In genomic region chr7:22566176-22566575, GRCh38 we compare ENCODE assay signal across 13 cellular contexts.
DNase-seq lines count a peak whose midpoint lies in the region; ATAC-seq, FAIRE-seq and TF ChIP-seq lines count a peak whose summit lies in the region.
"Had no signal": no experiment of that assay in that cellular context is flagged by ENCODE, and none has a peak within 500 bp of the region (broad histone marks: within the 10 kb centered on the region; RNA-seq: fewer than 3 reads in every experiment).

No MANE protein-coding gene starts in this region.

- intact Hi-C loops in pancreas (cut with DNase I) (no loop called here), psoas muscle (cut with DNase I) (no loop called here), transverse colon (cut with DNase I; ENCODE audit: low total_unique reads) (no loop called here)

- TF ChIP-seq CTCF in pancreas (IDR thresholded peaks at IDR 0.05) (no peak), psoas muscle (IDR thresholded peaks at IDR 0.05) (no peak), transverse colon (IDR thresholded peaks at IDR 0.05) (no peak)

- ATAC-seq in pancreas, result peak in 3 of 4 donors; percentile 29 to 53 (median 48)
- ATAC-seq in psoas muscle, result no peak

- H3K9me3 ChIP-seq in pancreas (no peaks in the 10 kb centered on the region), psoas muscle (no peaks in the 10 kb centered on the region), transverse colon (no peaks in the 10 kb centered on the region)

- no peak for DNase-seq in activated CD4-positive, alpha-beta T cell treated with anti-CD3 and anti-CD28 coated beads, Interleukin-2, amount 10 ng/mL, durations not matched to agents 7 days and 5 days
- no peak for DNase-seq in activated CD4-positive, alpha-beta T cell treated with anti-CD3 and anti-CD28 coated beads for 48 hours
- DNase-seq in pancreas (peak in 3 of 6 donors; percentile 42 to 66 (median 47)), psoas muscle (no peak), transverse colon (no peak), NCI-H2171 (lab: John Stamatoyannopoulos, UW) (no peak)
- DNase-seq: activated CD4-positive, alpha-beta T cell treated with anti-CD3 and anti-CD28 coated beads, Interleukin-2, amount 50 U/mL, for 4 hours; dorsolateral prefrontal cortex; kidney glomerular epithelial cell; Right ventricle myocardium superior had no signal

- H3K27ac ChIP-seq in cingulate gyrus (ENCODE audit: low read depth, low read length), result peak overlapping the region; percentile 51
- peak overlapping the region in 1 of 4 donors; percentile 41 for H3K27ac ChIP-seq in pancreas
- H3K27ac ChIP-seq in psoas muscle, result no peak overlapping the region
- H3K27ac ChIP-seq in transverse colon, result no peak overlapping the region

- no peaks in the 10 kb centered on the region for H3K27me3 ChIP-seq in pancreas
- H3K27me3 ChIP-seq in psoas muscle (ENCODE audit: insufficient read depth in 3 of 3, low read length in 2 of 3), result no peaks in the 10 kb centered on the region
- H3K27me3 ChIP-seq in transverse colon, result peaks cover 14% of the 10 kb centered on the region
- H3K27me3 ChIP-seq: dorsolateral prefrontal cortex had no signal

- H3K27me3 Mint-ChIP-seq in activated CD4-positive, alpha-beta T cell treated with anti-CD3 and anti-CD28 coated beads, Interleukin-2, amount 10 ng/mL, durations not matched to agents 7 days and 5 days, result peaks cover 42% of the 10 kb centered on the region
- no peaks in the 10 kb centered on the region for H3K27me3 Mint-ChIP-seq in IgD-negative memory B cell

- peaks cover 6% of the 10 kb centered on the region for H3K36me3 Mint-ChIP-seq in activated CD4-positive, alpha-beta T cell treated with anti-CD3 and anti-CD28 coated beads, Interleukin-2, amount 10 ng/mL, durations not matched to agents 7 days and 5 days (ENCODE audit: low read depth)
- H3K36me3 Mint-ChIP-seq in IgD-negative memory B cell, result no peaks in the 10 kb centered on the region

- H3K4me3 ChIP-seq in pancreas, result no peak overlapping the region
- no peak overlapping the region for H3K4me3 ChIP-seq in psoas muscle
- no peak overlapping the region for H3K4me3 ChIP-seq in transverse colon

- TF ChIP-seq EP300 in transverse colon (IDR thresholded peaks at IDR 0.05; ENCODE audit: low read depth), result no peak

- H3K4me3 Mint-ChIP-seq in activated CD4-positive, alpha-beta T cell treated with anti-CD3 and anti-CD28 coated beads, Interleukin-2, amount 10 ng/mL, durations not matched to agents 7 days and 5 days, result no peak overlapping the region
- peak overlapping the region in 3 of 4 donors; percentile 13 to 79 (median 40) for H3K4me3 Mint-ChIP-seq in IgD-negative memory B cell

- no peak for TF ChIP-seq POLR2A in transverse colon (IDR thresholded peaks at IDR 0.05)

- peak overlapping the region; percentile 4 for H3K27ac Mint-ChIP-seq in activated CD4-positive, alpha-beta T cell treated with anti-CD3 and anti-CD28 coated beads, Interleukin-2, amount 10 ng/mL, durations not matched to agents 7 days and 5 days
- peak overlapping the region in 2 of 3 donors; percentile 58 to 64 for H3K27ac Mint-ChIP-seq in IgD-negative memory B cell
- H3K27ac Mint-ChIP-seq: activated T-helper 2 cell treated with anti-CD3 and anti-CD28 coated beads, Interferon-gamma antibody, Interleukin-2, Interleukin-4, amounts not matched to agents 10 μg/mL and 5 μg/mL and 100 μg/mL, durations not matched to agents 14 hours and 24 hours and 36 hours had no signal

- peaks cover 4% of the 10 kb centered on the region for H3K9me3 Mint-ChIP-seq in activated CD4-positive, alpha-beta T cell treated with anti-CD3 and anti-CD28 coated beads, Interleukin-2, amount 10 ng/mL, durations not matched to agents 7 days and 5 days
- H3K9me3 Mint-ChIP-seq in IgD-negative memory B cell, result peaks cover 0 to 2% (median 0%) of the 10 kb centered on the region in 3 donors
- H3K9me3 Mint-ChIP-seq: activated T-helper 2 cell treated with anti-CD3 and anti-CD28 coated beads, Interferon-gamma antibody, Interleukin-2, Interleukin-4, amounts not matched to agents 10 μg/mL and 5 μg/mL and 100 μg/mL, durations not matched to agents 14 hours and 24 hours and 36 hours had no signal

- in situ Hi-C loops in transverse colon (cut with MboI; ENCODE audit: low pct_ligation_motif_present in 1 of 4, low pct_unique_long_range_greater_than_20kb in 1 of 4, low sequenced_read_pairs in 3 of 4), result loop anchor here in 3 of 4 donors (10.0 to 25.0 kb wide), 3 partner anchors 159 to 496 kb away; partner anchors contain the start of gene IL6 (in 2 of the 3)

- WGBS in pancreas, 2 donors, result 26 to 27% methylated on average over 4 of the region's 4 CpGs
- WGBS in psoas muscle, 3 donors, result 85 to 98% (median 95%) methylated on average over 4 of the region's 4 CpGs
- WGBS in transverse colon (ENCODE audit: low coverage in 1 of 2), 2 donors, result 33 to 47% methylated on average over 4 of the region's 4 CpGs

- H3K4me1 Mint-ChIP-seq in activated CD4-positive, alpha-beta T cell treated with anti-CD3 and anti-CD28 coated beads, Interleukin-2, amount 10 ng/mL, durations not matched to agents 7 days and 5 days, result peaks cover 63% of the 10 kb centered on the region
- H3K4me1 Mint-ChIP-seq in IgD-negative memory B cell, result peaks cover 43 to 46% (median 44%) of the 10 kb centered on the region in 3 donors

- POLR2A ChIA-PET in activated CD4-positive, alpha-beta T cell treated with anti-CD3 and anti-CD28 coated beads, Interleukin-2, amount 10 ng/mL, durations not matched to agents 7 days and 5 days (lab: Charles Lee), result no interaction called here

- no peak for FAIRE-seq in pancreas (lab: Jason Lieb, UNC)

- H3K36me3 ChIP-seq in pancreas, result no peaks in the 10 kb centered on the region
- no peaks in the 10 kb centered on the region for H3K36me3 ChIP-seq in psoas muscle (ENCODE audit: insufficient read depth in 1 of 2, low read depth in 1 of 2)
- no peaks in the 10 kb centered on the region for H3K36me3 ChIP-seq in transverse colon

- CTCF ChIA-PET in activated CD4-positive, alpha-beta T cell treated with anti-CD3 and anti-CD28 coated beads, Interleukin-2, amount 10 ng/mL, durations not matched to agents 7 days and 5 days (lab: Charles Lee), result no interaction called here

- H3K4me1 ChIP-seq in pancreas, result peaks cover 15 to 34% (median 17%) of the 10 kb centered on the region in 3 donors
- peaks cover 30% of the 10 kb centered on the region for H3K4me1 ChIP-seq in psoas muscle
- H3K4me1 ChIP-seq in transverse colon, result peaks cover 7 to 33% (median 9%) of the 10 kb centered on the region in 4 donors

Comparison
In these comparisons a context has a peak if more than half of its experiments do, and no peak if none do; other contexts are left out.
1. ATAC-seq: peak in pancreas (3 of 4); none in psoas muscle (0 of 4).